17 cellular contexts compared by ENCODE assay signal in genomic region chr18:7750966-7751365, GRCh38.
DNase-seq lines count a peak whose midpoint lies in the region; ATAC-seq and TF ChIP-seq lines count a peak whose summit lies in the region.
"Had no signal": no experiment of that assay in that cellular context is flagged by ENCODE, and none has a peak within 500 bp of the region (broad histone marks: within the 10 kb centered on the region; RNA-seq: fewer than 3 reads in every experiment).

No MANE protein-coding gene starts in this region.

- peak; percentile 8 for ATAC-seq in left ventricle myocardium superior
- no peak for ATAC-seq in left cardiac atrium
- ATAC-seq in GM19455 (IDR thresholded peaks at IDR 0.05; ENCODE audit: unreplicated experiment), result no peak
- ATAC-seq in GM19463 (IDR thresholded peaks at IDR 0.05; ENCODE audit: unreplicated experiment), result no peak
- ATAC-seq: HCT116 had no signal

- H2BK120ac ChIP-seq in mesenchymal stem cell (ENCODE audit: low read depth, low read length), result no peak overlapping the region

- 78% methylated on average over 4 of the region's 5 CpGs for WGBS in mesenchymal stem cell
- WGBS in thyroid gland, 2 donors, result 58 to 75% methylated on average over 5 of the region's 5 CpGs

- H3K4me3 Mint-ChIP-seq in chondrocyte (ENCODE audit: unreplicated experiment), result no peak overlapping the region
- H3K4me3 Mint-ChIP-seq: CD4-positive, alpha-beta memory T cell had no signal

- TF ChIP-seq CTCF in chondrocyte (IDR thresholded peaks at IDR 0.05), result no peak
- no peak for TF ChIP-seq CTCF in thyroid gland (IDR thresholded peaks at IDR 0.05)

- no peak overlapping the region for H3K4me3 ChIP-seq in mesenchymal stem cell (ENCODE audit: insufficient read depth in 1 of 2, low read depth in 1 of 2, low read length in 2 of 2)
- no peak overlapping the region for H3K4me3 ChIP-seq in thyroid gland (replicated peaks in 1 of 3)
- H3K4me3 ChIP-seq: GM23248 had no signal

- H3K36me3 ChIP-seq in mesenchymal stem cell (ENCODE audit: control insufficient read depth in 1 of 2, insufficient read depth in 2 of 2, low read depth in 1 of 2, low read length in 2 of 2) (no peaks in the 10 kb centered on the region), thyroid gland (no peaks in the 10 kb centered on the region)
- H3K36me3 ChIP-seq: BE2C had no signal

- no peak overlapping the region for H4K91ac ChIP-seq in mesenchymal stem cell (ENCODE audit: low read length)

- H2BK5ac ChIP-seq in mesenchymal stem cell (ENCODE audit: low read depth, low read length, poor library complexity, severe bottlenecking), result no peak overlapping the region

- DNase-seq in left ventricle myocardium superior (no peak), left cardiac atrium (no peak), chondrocyte (ENCODE audit: low spot score) (no peak), mesenchymal stem cell (no peak), thyroid gland (no peak), cortex of kidney (lab: John Stamatoyannopoulos, UW) (no peak)
- DNase-seq: BE2C; CD4-positive, alpha-beta memory T cell; DMS153; DMS79 treated with DMSO at 0.1 percent for 48 hours; EL; GM23248 had no signal

- H3K27me3 Mint-ChIP-seq in chondrocyte (ENCODE audit: low read depth), result no peaks in the 10 kb centered on the region
- H3K27me3 Mint-ChIP-seq: CD4-positive, alpha-beta memory T cell had no signal

- no peak overlapping the region for H2BK15ac ChIP-seq in mesenchymal stem cell (ENCODE audit: low read depth, poor library complexity, severe bottlenecking)

- H3K27ac Mint-ChIP-seq in chondrocyte (ENCODE audit: unreplicated experiment), result peak overlapping the region; percentile 88

- no peak overlapping the region for H3K27ac ChIP-seq in mesenchymal stem cell (ENCODE audit: low read length, poor library complexity, severe bottlenecking)
- H3K27ac ChIP-seq in thyroid gland, result peak overlapping the region; percentile 68 to 92 (median 91)
- H3K27ac ChIP-seq: C4-2B, GM23248, HL-60 had no signal

- peaks cover 8% of the 10 kb centered on the region for H3K36me3 Mint-ChIP-seq in chondrocyte (ENCODE audit: low read depth)
- H3K36me3 Mint-ChIP-seq: CD4-positive, alpha-beta memory T cell had no signal

- peaks cover 22% of the 10 kb centered on the region for H3K79me1 ChIP-seq in mesenchymal stem cell (replicated peaks; ENCODE audit: low read length, poor library complexity, severe bottlenecking)

- H3K4me1 ChIP-seq in mesenchymal stem cell (ENCODE audit: control insufficient read depth, insufficient read depth, low read depth, low read length), result peaks cover 21% of the 10 kb centered on the region
- H3K4me1 ChIP-seq in thyroid gland, result peaks cover 71 to 84% of the 10 kb centered on the region in 2 donors
- H3K4me1 ChIP-seq: BE2C had no signal

- H3K27me3 ChIP-seq in mesenchymal stem cell (ENCODE audit: control insufficient read depth in 1 of 2, insufficient read depth in 1 of 2, low read length in 2 of 2) (no peaks in the 10 kb centered on the region), thyroid gland (no peaks in the 10 kb centered on the region)
- H3K27me3 ChIP-seq: BE2C had no signal

- H3K4me2 ChIP-seq in mesenchymal stem cell (ENCODE audit: low read length, poor library complexity, severe bottlenecking), result no peak overlapping the region

- no peak overlapping the region for H3K9ac ChIP-seq in mesenchymal stem cell (ENCODE audit: low read length)
- H3K9ac ChIP-seq: GM23248 had no signal

- H3K14ac ChIP-seq in mesenchymal stem cell (ENCODE audit: low read length in 2 of 2), result no peak overlapping the region

- H3K4me1 Mint-ChIP-seq in chondrocyte (ENCODE audit: low read depth), result peaks cover 77% of the 10 kb centered on the region

- peaks cover 7% of the 10 kb centered on the region for H3K9me3 Mint-ChIP-seq in chondrocyte (ENCODE audit: low read depth)

- H2AK5ac ChIP-seq in mesenchymal stem cell (ENCODE audit: low read length, severe bottlenecking), result peak overlapping the region; percentile 83

- H4K8ac ChIP-seq in mesenchymal stem cell (ENCODE audit: low read length), result no peak overlapping the region

- no peak overlapping the region for H2BK12ac ChIP-seq in mesenchymal stem cell (ENCODE audit: low read length in 2 of 2)

- intact Hi-C loops in left ventricle myocardium superior (cut with micrococcal nuclease) (no loop called here), left cardiac atrium (cut with DNase I) (loop anchor here in 1 of 2 donors (10.0 kb wide), 2 partner anchors 176 to 476 kb away; no protein-coding TSS in a partner anchor), thyroid gland (cut with DNase I) (no loop called here)

- H3K4ac ChIP-seq in mesenchymal stem cell (ENCODE audit: low read depth in 1 of 2, low read length in 2 of 2), result no peak overlapping the region

- H3K23ac ChIP-seq in mesenchymal stem cell (ENCODE audit: low read length in 2 of 2), result no peak overlapping the region

- peak overlapping the region in 1 of 2 experiments; percentile 70 for H3K18ac ChIP-seq in mesenchymal stem cell (ENCODE audit: low read depth in 1 of 2, low read length in 2 of 2)

- no peak overlapping the region for H2AFZ ChIP-seq in mesenchymal stem cell (ENCODE audit: low read depth, low read length)
- H2AFZ ChIP-seq: GM23248 had no signal

- TF ChIP-seq POLR2A in thyroid gland (IDR thresholded peaks at IDR 0.05), result no peak

- H3K9me3 ChIP-seq in mesenchymal stem cell (ENCODE audit: control insufficient read depth, low read length) (peaks cover 11% of the 10 kb centered on the region), thyroid gland (no peaks in the 10 kb centered on the region)
- H3K9me3 ChIP-seq: BE2C had no signal
